22 cellular contexts compared by ENCODE assay signal in the genomic region with DNA sequence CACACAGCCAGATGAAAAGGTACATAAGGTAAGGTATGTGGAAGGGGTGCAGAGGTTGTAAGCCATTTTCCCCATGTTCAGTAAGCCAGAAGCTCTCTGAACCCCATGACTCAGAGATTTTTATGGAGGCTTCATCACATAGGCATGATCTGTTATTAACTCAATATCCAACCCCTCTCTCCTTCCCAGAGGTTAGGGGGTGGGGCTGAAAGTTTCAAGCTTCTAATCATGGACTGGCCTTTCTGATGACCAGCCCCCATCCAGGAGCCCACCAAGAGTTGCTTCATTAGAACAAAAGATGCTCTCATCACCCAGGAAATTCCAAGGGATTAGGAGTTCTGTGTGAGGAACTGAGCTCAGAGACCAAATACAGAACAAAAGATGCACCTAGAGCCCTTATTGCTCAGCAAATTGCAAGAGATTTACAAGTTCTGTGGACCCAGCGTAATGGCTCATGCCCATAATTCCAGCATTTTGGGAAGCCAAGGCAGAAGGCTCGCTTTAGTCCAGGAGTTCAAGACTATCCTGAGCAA.
"Had no signal": no experiment of that assay in that cellular context is flagged by ENCODE, and none has a peak within 500 bp of the region (broad histone marks: within the 10 kb centered on the region; RNA-seq: fewer than 3 reads in every experiment).

No MANE protein-coding gene starts in this region.

- H3K4me3 ChIP-seq: body of pancreas, heart right ventricle, lower lobe of right lung, sigmoid colon had no signal

- H3K27ac Mint-ChIP-seq: activated CD4-positive, alpha-beta memory T cell treated with anti-CD3 and anti-CD28 coated beads, Interleukin-2, amount 10 ng/mL, durations not matched to agents 7 days and 5 days; activated CD4-positive, alpha-beta T cell treated with anti-CD3 and anti-CD28 coated beads, Interleukin-2, amount 10 ng/mL, durations not matched to agents 24 days and 14 days; activated CD8-positive, alpha-beta memory T cell treated with anti-CD3 and anti-CD28 coated beads, Interleukin-2, amount 10 ng/mL, durations not matched to agents 7 days and 5 days; activated naive CD4-positive, alpha-beta T cell treated with anti-CD3 and anti-CD28 coated beads, Interleukin-2, amount 10 ng/mL, durations not matched to agents 7 days and 5 days; dendritic cell treated with granulocyte-macrophage colony-stimulating factor and Interleukin-4, amounts not matched to agents 40 ng/mL and 50 ng/mL, for 4 days; naive thymus-derived CD4-positive, alpha-beta T cell; progenitor cell of endocrine pancreas; stimulated activated naive B cell treated with anti-CD40 and anti-IgM and Interleukin-4, amounts not matched to agents 10 μg/mL and 1 μg/mL and 100 μg/mL, for 72 hours; T-helper 1 cell treated with Interleukin-12 subunit alpha and Interleukin-12 subunit beta and Interleukin-4 antibody, amounts not matched to agents 30 μg/mL and 1 μg/mL, for 36 hours; type B pancreatic cell had no signal

- H3K9me3 ChIP-seq: body of pancreas, heart right ventricle, lower lobe of right lung, sigmoid colon had no signal

- ATAC-seq: activated CD8-positive, alpha-beta memory T cell treated with anti-CD3 and anti-CD28 coated beads, Interleukin-2, amount 10 ng/mL, durations not matched to agents 7 days and 5 days; body of pancreas; heart right ventricle; left lobe of liver; lower lobe of right lung; naive thymus-derived CD4-positive, alpha-beta T cell; stimulated activated naive B cell treated with anti-CD40 and anti-IgM and Interleukin-4, amounts not matched to agents 10 μg/mL and 1 μg/mL and 100 μg/mL, for 72 hours had no signal

- H3K27me3 Mint-ChIP-seq: dendritic cell treated with granulocyte-macrophage colony-stimulating factor and Interleukin-4, amounts not matched to agents 40 ng/mL and 50 ng/mL, for 4 days; progenitor cell of endocrine pancreas; type B pancreatic cell had no signal

- H3K36me3 ChIP-seq: heart right ventricle, lower lobe of right lung, sigmoid colon had no signal

- H3K9me3 Mint-ChIP-seq: activated CD4-positive, alpha-beta memory T cell treated with anti-CD3 and anti-CD28 coated beads, Interleukin-2, amount 10 ng/mL, durations not matched to agents 7 days and 5 days; activated CD4-positive, alpha-beta T cell treated with anti-CD3 and anti-CD28 coated beads, Interleukin-2, amount 10 ng/mL, durations not matched to agents 24 days and 14 days; activated naive CD4-positive, alpha-beta T cell treated with anti-CD3 and anti-CD28 coated beads, Interleukin-2, amount 10 ng/mL, durations not matched to agents 7 days and 5 days; dendritic cell treated with granulocyte-macrophage colony-stimulating factor and Interleukin-4, amounts not matched to agents 40 ng/mL and 50 ng/mL, for 4 days; naive thymus-derived CD4-positive, alpha-beta T cell; stimulated activated naive B cell treated with anti-CD40 and anti-IgM and Interleukin-4, amounts not matched to agents 10 μg/mL and 1 μg/mL and 100 μg/mL, for 72 hours; T-helper 1 cell treated with Interleukin-12 subunit alpha and Interleukin-12 subunit beta and Interleukin-4 antibody, amounts not matched to agents 30 μg/mL and 1 μg/mL, for 36 hours; type B pancreatic cell had no signal

- H3K4me1 Mint-ChIP-seq: activated CD4-positive, alpha-beta memory T cell treated with anti-CD3 and anti-CD28 coated beads, Interleukin-2, amount 10 ng/mL, durations not matched to agents 7 days and 5 days; activated CD4-positive, alpha-beta T cell treated with anti-CD3 and anti-CD28 coated beads, Interleukin-2, amount 10 ng/mL, durations not matched to agents 24 days and 14 days; activated CD8-positive, alpha-beta memory T cell treated with anti-CD3 and anti-CD28 coated beads, Interleukin-2, amount 10 ng/mL, durations not matched to agents 7 days and 5 days; activated naive CD4-positive, alpha-beta T cell treated with anti-CD3 and anti-CD28 coated beads, Interleukin-2, amount 10 ng/mL, durations not matched to agents 7 days and 5 days; naive thymus-derived CD4-positive, alpha-beta T cell; stimulated activated naive B cell treated with anti-CD40 and anti-IgM and Interleukin-4, amounts not matched to agents 10 μg/mL and 1 μg/mL and 100 μg/mL, for 72 hours had no signal

- H3K4me3 Mint-ChIP-seq: activated CD4-positive, alpha-beta memory T cell treated with anti-CD3 and anti-CD28 coated beads, Interleukin-2, amount 10 ng/mL, durations not matched to agents 7 days and 5 days; activated CD4-positive, alpha-beta T cell treated with anti-CD3 and anti-CD28 coated beads, Interleukin-2, amount 10 ng/mL, durations not matched to agents 24 days and 14 days; activated CD8-positive, alpha-beta memory T cell treated with anti-CD3 and anti-CD28 coated beads, Interleukin-2, amount 10 ng/mL, durations not matched to agents 7 days and 5 days; activated naive CD4-positive, alpha-beta T cell treated with anti-CD3 and anti-CD28 coated beads, Interleukin-2, amount 10 ng/mL, durations not matched to agents 7 days and 5 days; dendritic cell treated with granulocyte-macrophage colony-stimulating factor and Interleukin-4, amounts not matched to agents 40 ng/mL and 50 ng/mL, for 4 days; naive thymus-derived CD4-positive, alpha-beta T cell; stimulated activated naive B cell treated with anti-CD40 and anti-IgM and Interleukin-4, amounts not matched to agents 10 μg/mL and 1 μg/mL and 100 μg/mL, for 72 hours; T-helper 1 cell treated with Interleukin-12 subunit alpha and Interleukin-12 subunit beta and Interleukin-4 antibody, amounts not matched to agents 30 μg/mL and 1 μg/mL, for 36 hours; type B pancreatic cell had no signal

- H3K36me3 Mint-ChIP-seq: activated CD8-positive, alpha-beta memory T cell treated with anti-CD3 and anti-CD28 coated beads, Interleukin-2, amount 10 ng/mL, durations not matched to agents 7 days and 5 days; activated naive CD4-positive, alpha-beta T cell treated with anti-CD3 and anti-CD28 coated beads, Interleukin-2, amount 10 ng/mL, durations not matched to agents 7 days and 5 days; naive thymus-derived CD4-positive, alpha-beta T cell; stimulated activated naive B cell treated with anti-CD40 and anti-IgM and Interleukin-4, amounts not matched to agents 10 μg/mL and 1 μg/mL and 100 μg/mL, for 72 hours; type B pancreatic cell had no signal

- H3K27me3 ChIP-seq: body of pancreas, sigmoid colon had no signal

- H3K27ac ChIP-seq: body of pancreas, heart right ventricle, lower lobe of right lung, sigmoid colon had no signal

- DNase-seq: activated CD4-positive, alpha-beta memory T cell treated with anti-CD3 and anti-CD28 coated beads, Interleukin-2, amount 10 ng/mL, durations not matched to agents 7 days and 5 days; activated CD4-positive, alpha-beta T cell treated with anti-CD3 and anti-CD28 coated beads, Interleukin-2, amount 10 ng/mL, durations not matched to agents 24 days and 14 days; activated CD8-positive, alpha-beta memory T cell treated with anti-CD3 and anti-CD28 coated beads, Interleukin-2, amount 10 ng/mL, durations not matched to agents 7 days and 5 days; activated effector memory CD4-positive, alpha-beta T cell treated with anti-CD3 and anti-CD28 coated beads, Interleukin-2, amount 50 U/mL, for 16 hours; activated naive CD4-positive, alpha-beta T cell treated with anti-CD3 and anti-CD28 coated beads, Interleukin-2, amount 10 ng/mL, durations not matched to agents 7 days and 5 days; activated T-cell treated with anti-CD3 and anti-CD28 coated beads for 4 hours; anterior cingulate cortex; body of pancreas; effector CD4-positive, alpha-beta T cell; heart right ventricle; lower lobe of right lung; naive thymus-derived CD4-positive, alpha-beta T cell; retina; sigmoid colon; stimulated activated CD4-positive, alpha-beta T cell treated with anti-CD3 and anti-CD28 coated beads, Interleukin-2, amount 100 ng/mL, for 48 hours; stimulated activated CD8-positive, alpha-beta memory T cell treated with anti-CD3 and anti-CD28 coated beads, Interleukin-4, amount 100 ng/mL, for 48 hours; stimulated activated naive B cell treated with anti-CD40 and anti-IgM and Interleukin-4, amounts not matched to agents 10 μg/mL and 1 μg/mL and 100 μg/mL, for 72 hours had no signal

- H3K4me1 ChIP-seq: body of pancreas, heart right ventricle, lower lobe of right lung, sigmoid colon had no signal
